Comparison of ENCODE assay signal across 1 cellular context in genomic region chr13:23469901-23470525, GRCh38.
TF ChIP-seq lines count a peak whose summit lies in the region.

No MANE protein-coding gene starts in this region.

TF ChIP-seq in GM23338, 12 proteins besides CTCF, POLR2A, EP300 and RAD21:
- no peak for TF ChIP-seq ZNF462 (CRISPR knock-in tag; IDR thresholded peaks at IDR 0.05)
- TF ChIP-seq EZH2 (IDR thresholded peaks at IDR 0.05; ENCODE audit: low read depth, unreplicated experiment), result no peak
- no peak for TF ChIP-seq CREB1 (CRISPR knock-in tag; IDR thresholded peaks at IDR 0.05; ENCODE audit: low read depth)
- no peak for TF ChIP-seq STAT1 (IDR thresholded peaks at IDR 0.05; ENCODE audit: unreplicated experiment)
- no peak for TF ChIP-seq POLR2AphosphoS5 (IDR thresholded peaks at IDR 0.05; ENCODE audit: low read depth)
- TF ChIP-seq ZNF331 (CRISPR knock-in tag; IDR thresholded peaks at IDR 0.05; ENCODE audit: low read depth), result no peak
- TF ChIP-seq EZH2phosphoT487 (IDR thresholded peaks at IDR 0.05; ENCODE audit: unreplicated experiment), result no peak
- TF ChIP-seq ETS1 (IDR thresholded peaks at IDR 0.05), result no peak
- TF ChIP-seq NANOG (IDR thresholded peaks at IDR 0.05; ENCODE audit: borderline replicate concordance), result no peak
- no peak for TF ChIP-seq REST (IDR thresholded peaks at IDR 0.05; ENCODE audit: unreplicated experiment)
- TF ChIP-seq ZNF114 (CRISPR knock-in tag; IDR thresholded peaks at IDR 0.05), result no peak
- no peak for TF ChIP-seq JUNB (IDR thresholded peaks at IDR 0.05; ENCODE audit: unreplicated experiment)
